ENCODE assay signal across 1 cellular context in the genomic region with DNA sequence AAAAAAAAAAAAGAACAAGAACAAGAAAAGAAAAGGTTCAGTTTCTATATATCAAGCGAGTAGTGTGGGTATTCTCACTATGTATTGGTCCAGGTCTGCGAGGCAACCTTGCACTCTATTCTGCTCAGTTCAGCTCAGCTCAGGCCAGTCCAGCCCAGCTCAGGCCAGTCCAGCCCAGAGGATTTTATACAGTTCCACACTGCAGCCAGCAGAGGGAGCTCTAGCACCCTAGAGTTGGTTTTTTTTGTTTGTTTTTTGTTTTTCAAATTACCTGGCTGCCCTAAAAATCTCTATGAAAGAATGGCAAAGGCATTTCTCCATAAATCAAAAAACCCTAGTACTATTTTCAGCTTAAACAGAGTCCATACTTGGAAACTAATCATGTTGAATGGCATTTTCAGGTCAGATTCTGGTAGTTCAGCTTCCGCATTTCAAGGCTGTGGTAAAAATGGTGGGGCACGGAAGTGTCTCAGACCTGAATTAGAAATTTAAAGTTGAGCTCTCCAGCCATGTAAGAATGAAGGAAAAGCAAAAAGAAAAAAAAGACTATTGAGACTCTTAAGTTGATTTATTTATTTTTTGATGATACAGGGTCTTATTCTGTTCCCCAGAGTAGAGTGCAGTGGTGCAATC.
TF ChIP-seq lines count a peak whose summit lies in the region.

No MANE protein-coding gene starts in this region.

TF ChIP-seq in H1, 55 proteins besides CTCF, POLR2A, EP300 and RAD21 (continued from another document):
- TF ChIP-seq, protein P1, sequence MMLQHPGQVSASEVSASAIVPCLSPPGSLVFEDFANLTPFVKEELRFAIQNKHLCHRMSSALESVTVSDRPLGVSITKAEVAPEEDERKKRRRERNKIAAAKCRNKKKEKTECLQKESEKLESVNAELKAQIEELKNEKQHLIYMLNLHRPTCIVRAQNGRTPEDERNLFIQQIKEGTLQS (IDR thresholded peaks at IDR 0.05; ENCODE audit: insufficient read depth, low read depth, low read length): no peak
- TF ChIP-seq TAF7 (optimal IDR thresholded peaks at IDR 0.05; ENCODE audit: borderline replicate concordance, low read depth, low read length): peak; percentile 46
- no peak for TF ChIP-seq RFX5 (IDR thresholded peaks at IDR 0.05; ENCODE audit: borderline replicate concordance, low read depth, low read length)
- TF ChIP-seq MAFK (IDR thresholded peaks at IDR 0.05; ENCODE audit: low read depth, low read length): no peak
- 0 out of 2 replicates have a peak, but pooled peaks have one; percentile 48 for TF ChIP-seq JUN (IDR thresholded peaks at IDR 0.05; ENCODE audit: low read depth, low read length)
- no peak for TF ChIP-seq SP2 (IDR thresholded peaks at IDR 0.05; ENCODE audit: low read length)
